10 cellular contexts compared by ENCODE assay signal in the genomic region with DNA sequence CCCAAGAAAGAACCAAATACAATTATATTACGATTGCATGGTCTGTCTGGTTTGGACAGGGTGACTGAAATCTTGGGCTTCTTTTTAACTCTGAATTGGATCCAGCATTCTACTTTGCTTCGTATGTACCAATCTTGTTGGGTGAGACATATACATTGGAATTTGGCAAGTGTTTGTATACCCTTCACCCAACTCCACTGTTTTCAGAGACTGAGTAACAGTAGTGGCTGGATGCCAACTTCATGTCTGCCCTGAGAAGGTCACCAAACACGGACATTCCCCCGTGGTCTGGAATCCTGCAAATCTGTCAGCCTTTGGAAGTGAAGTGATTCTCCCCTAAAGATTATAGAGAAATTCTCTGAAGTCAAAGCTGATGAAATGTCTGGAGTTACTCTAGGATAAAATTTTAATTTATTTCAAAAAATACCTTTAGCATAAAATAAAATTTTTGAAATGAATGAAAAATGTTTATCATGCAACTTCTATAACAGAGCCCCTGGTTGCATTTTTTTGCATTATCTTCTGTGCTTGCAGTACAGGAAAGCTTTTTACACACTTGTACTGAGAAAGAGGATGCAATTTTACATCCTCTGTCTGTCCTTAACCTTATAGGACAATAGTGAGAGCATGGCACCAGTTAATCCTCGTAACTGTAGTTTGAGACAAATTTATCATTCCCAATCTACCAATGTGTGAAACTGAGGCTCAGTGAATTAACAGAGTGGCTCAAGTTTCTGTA.
DNase-seq lines count a peak whose midpoint lies in the region; ATAC-seq, FAIRE-seq and TF ChIP-seq lines count a peak whose summit lies in the region.
"Had no signal": no experiment of that assay in that cellular context is flagged by ENCODE, and none has a peak within 500 bp of the region (broad histone marks: within the 10 kb centered on the region; RNA-seq: fewer than 3 reads in every experiment).

No MANE protein-coding gene starts in this region.

- peak; percentile 86 for FAIRE-seq in keratinocyte (lab: Jason Lieb, UNC)

- H3K9ac ChIP-seq in keratinocyte (ENCODE audit: control insufficient read depth, extremely low read depth, insufficient read depth, low read length): no peak overlapping the region

- H2AFZ ChIP-seq in keratinocyte (ENCODE audit: control insufficient read depth, low read length): no peak overlapping the region

- H3K9me3 Mint-ChIP-seq in activated naive CD8-positive, alpha-beta T cell treated with anti-CD3 and anti-CD28 coated beads, Interleukin-2, amount 50 U/mL, for 24 hours: no peaks in the 10 kb centered on the region
- H3K9me3 Mint-ChIP-seq: CD4-positive, alpha-beta memory T cell; T-helper 1 cell treated with Interleukin-12 subunit alpha and Interleukin-12 subunit beta and Interleukin-4 antibody, amounts not matched to agents 30 μg/mL and 1 μg/mL, for 36 hours had no signal

- H3K27ac ChIP-seq in brain microvascular endothelial cell: peak overlapping the region; percentile 75
- H3K27ac ChIP-seq in keratinocyte (ENCODE audit: control insufficient read depth, insufficient read depth, low read length): no peak overlapping the region

- no peaks in the 10 kb centered on the region for H3K4me1 Mint-ChIP-seq in activated naive CD8-positive, alpha-beta T cell treated with anti-CD3 and anti-CD28 coated beads, Interleukin-2, amount 50 U/mL, for 24 hours

- CTCF ChIA-PET in AG04449 (lab: Yijun Ruan, JAX): no interaction called here

- no peaks in the 10 kb centered on the region for H3K27me3 Mint-ChIP-seq in activated naive CD8-positive, alpha-beta T cell treated with anti-CD3 and anti-CD28 coated beads, Interleukin-2, amount 50 U/mL, for 24 hours
- H3K27me3 Mint-ChIP-seq: CD4-positive, alpha-beta memory T cell had no signal

- no peaks in the 10 kb centered on the region for H3K27me3 ChIP-seq in brain microvascular endothelial cell (replicated peaks)
- H3K27me3 ChIP-seq in keratinocyte (ENCODE audit: control insufficient read depth, extremely low read depth, insufficient read depth, low read length): no peaks in the 10 kb centered on the region

- H3K9me3 ChIP-seq in keratinocyte (ENCODE audit: control insufficient read depth, low read depth, low read length): no peaks in the 10 kb centered on the region

- peaks cover 3% of the 10 kb centered on the region for H3K36me3 Mint-ChIP-seq in activated naive CD8-positive, alpha-beta T cell treated with anti-CD3 and anti-CD28 coated beads, Interleukin-2, amount 50 U/mL, for 24 hours (ENCODE audit: low read depth)

- no peaks in the 10 kb centered on the region for H4K20me1 ChIP-seq in keratinocyte (ENCODE audit: control insufficient read depth, extremely low read depth, insufficient read depth, low read length)

- in situ Hi-C loops in brain microvascular endothelial cell (cut with HindIII; ENCODE audit: low pct_ligation_motif_present, low sequenced_read_pairs): no loop called here

- peaks cover 12% of the 10 kb centered on the region for H3K4me1 ChIP-seq in keratinocyte (ENCODE audit: control insufficient read depth, extremely low read depth, insufficient read depth, low read length)

- TF ChIP-seq CTCF in AG04449 (IDR thresholded peaks at IDR 0.05; ENCODE audit: insufficient read depth, low read length, missing control alignments) (no peak), brain microvascular endothelial cell (IDR thresholded peaks at IDR 0.05; ENCODE audit: low read depth, low read length, missing control alignments) (no peak), keratinocyte (optimal IDR thresholded peaks at IDR 0.05 in 1 of 3, IDR thresholded peaks at IDR 0.05 in 1 of 3, conservative IDR thresholded peaks at IDR 0.05 in 1 of 3; ENCODE audit: extremely low read depth in 1 of 3, insufficient read depth in 2 of 3, low read length in 3 of 3) (no peak)

- H3K9me1 ChIP-seq in keratinocyte (ENCODE audit: control insufficient read depth, extremely low read depth, insufficient read depth, low read length): no peaks in the 10 kb centered on the region

- DNase-seq in AG04449 (ENCODE audit: low read depth, low spot score) (peak; percentile 91), HT1080 (ENCODE audit: low read depth) (peak; percentile 95), brain microvascular endothelial cell (peak; percentile 95), keratinocyte (ENCODE audit: low read depth, low spot score) (peak; percentile 73), NCI-H2227 treated with DMSO at 0.1 percent for 48 hours (lab: John Stamatoyannopoulos, UW) (no peak)
- no peak for DNase-seq in activated CD8-positive, alpha-beta memory T cell treated with anti-CD3 and anti-CD28 coated beads for 24 hours
- DNase-seq in activated naive CD8-positive, alpha-beta T cell treated with anti-CD3 and anti-CD28 coated beads, Interleukin-2, amount 50 U/mL, for 24 hours: no peak
- DNase-seq in activated naive CD4-positive, alpha-beta T cell (lab: John Stamatoyannopoulos, UW): no peak
- DNase-seq: CD4-positive, alpha-beta memory T cell had no signal

- no peaks in the 10 kb centered on the region for H3K79me2 ChIP-seq in keratinocyte (ENCODE audit: control insufficient read depth, insufficient read depth, low read length)

- H3K4me3 Mint-ChIP-seq in activated naive CD8-positive, alpha-beta T cell treated with anti-CD3 and anti-CD28 coated beads, Interleukin-2, amount 50 U/mL, for 24 hours: no peak overlapping the region
- H3K4me3 Mint-ChIP-seq: CD4-positive, alpha-beta memory T cell; T-helper 1 cell treated with Interleukin-12 subunit alpha and Interleukin-12 subunit beta and Interleukin-4 antibody, amounts not matched to agents 30 μg/mL and 1 μg/mL, for 36 hours had no signal

- H3K4me3 ChIP-seq in AG04449 (ENCODE audit: low read depth, low read length) (no peak overlapping the region), brain microvascular endothelial cell (ENCODE audit: low read depth, low read length) (no peak overlapping the region), keratinocyte (ENCODE audit: control insufficient read depth in 2 of 3, extremely low read depth in 1 of 3, insufficient read depth in 2 of 3, low read depth in 1 of 3, low read length in 3 of 3) (no peak overlapping the region)

- no peak overlapping the region for H3K27ac Mint-ChIP-seq in activated naive CD8-positive, alpha-beta T cell treated with anti-CD3 and anti-CD28 coated beads, Interleukin-2, amount 50 U/mL, for 24 hours
- H3K27ac Mint-ChIP-seq: T-helper 1 cell treated with Interleukin-12 subunit alpha and Interleukin-12 subunit beta and Interleukin-4 antibody, amounts not matched to agents 30 μg/mL and 1 μg/mL, for 36 hours had no signal

- H3K4me2 ChIP-seq in keratinocyte (ENCODE audit: control insufficient read depth, extremely low read depth, insufficient read depth, low read depth, low read length): peak overlapping the region; percentile 49

- POLR2A ChIA-PET in AG04449 (lab: Yijun Ruan, JAX): no interaction called here

- dilution Hi-C loops in keratinocyte (cut with MboI; ENCODE audit: extremely low pct_ligation_motif_present, low sequenced_read_pairs): no loop called here

- no peak for ATAC-seq in activated naive CD8-positive, alpha-beta T cell treated with anti-CD3 and anti-CD28 coated beads, Interleukin-2, amount 50 U/mL, for 24 hours

- H3K36me3 ChIP-seq in brain microvascular endothelial cell (replicated peaks): no peaks in the 10 kb centered on the region
- H3K36me3 ChIP-seq in keratinocyte (ENCODE audit: control insufficient read depth in 2 of 2, extremely low read depth in 1 of 2, insufficient read depth in 2 of 2, low read length in 2 of 2): no peaks in the 10 kb centered on the region

Comparison
In these comparisons a context has a peak if more than half of its experiments do, and no peak if none do; other contexts are left out.
1. DNase-seq: peak in AG04449 (single experiment), HT1080 (single experiment), brain microvascular endothelial cell (single experiment) and keratinocyte (single experiment); none in NCI-H2227 treated with DMSO at 0.1 percent for 48 hours (single experiment), activated CD8-positive, alpha-beta memory T cell treated with anti-CD3 and anti-CD28 coated beads for 24 hours (single experiment), activated naive CD8-positive, alpha-beta T cell treated with anti-CD3 and anti-CD28 coated beads, Interleukin-2, amount 50 U/mL, for 24 hours (single experiment) and activated naive CD4-positive, alpha-beta T cell (0 of 4).